ENCODE assay signal across 13 cellular contexts in genomic region chr2:241081643-241082337, GRCh38. TPM values are rescaled to one million over a fixed set of nuclear protein-coding genes. Genes with fewer than 3 reads are reported as not detected.
DNase-seq lines count a peak whose midpoint lies in the region; ATAC-seq and TF ChIP-seq lines count a peak whose summit lies in the region.
"Had no signal": no experiment of that assay in that cellular context is flagged by ENCODE, and none has a peak within 500 bp of the region (broad histone marks: within the 10 kb centered on the region; RNA-seq: fewer than 3 reads in every experiment).

No MANE protein-coding gene starts in this region.

- DNase-seq in activated T-cell treated with anti-CD3 and anti-CD28 coated beads, Interleukin-2, amount 50 U/mL, for 24 hours, result no peak
- no peak for DNase-seq in activated T-cell treated with anti-CD3 and anti-CD28 coated beads for 4 hours
- peak; percentile 15 to 17 for DNase-seq in activated T-cell treated with anti-CD3 and anti-CD28 coated beads, Interleukin-2, amount 50 U/mL, for 48 hours
- DNase-seq in left lobe of liver (ENCODE audit: low spot score), result no peak
- no peak for DNase-seq in stimulated activated effector memory CD8-positive, alpha-beta T cell treated with anti-CD3 and anti-CD28 coated beads, Interleukin-12 subunit alpha, Interleukin-12 subunit beta, amount 100 ng/mL, for 72 hours (ENCODE audit: low spot score in 2 of 2)
- DNase-seq in H9, result no peak
- DNase-seq: activated CD4-positive, alpha-beta T cell treated with anti-CD3 and anti-CD28 coated beads, Interleukin-2, amount 50 U/mL, for 48 hours; activated effector memory CD4-positive, alpha-beta T cell treated with Interleukin-2 at 50 U/mL for 16 hours; DND-41; NCI-H82; spleen had no signal

- no peak overlapping the region for H2BK5ac ChIP-seq in H9 (ENCODE audit: insufficient read length, low read length)

- H4K8ac ChIP-seq in H9 (replicated peaks; ENCODE audit: insufficient read length, low read depth, low read length), result no peak overlapping the region

- H2AK5ac ChIP-seq in H9 (ENCODE audit: insufficient read length, low read length), result no peak overlapping the region

- H2BK12ac ChIP-seq in H9 (ENCODE audit: insufficient read length, low read depth, low read length), result no peak overlapping the region

- H3K23ac ChIP-seq in H9 (ENCODE audit: insufficient read length, low read depth, low read length), result no peak overlapping the region

- TF ChIP-seq CTCF in H9 (conservative IDR thresholded peaks at IDR 0.05), result no peak

- no peaks in the 10 kb centered on the region for H3K79me2 ChIP-seq in H9 (ENCODE audit: insufficient read depth, low read length)

- WGBS in H9 (ENCODE audit: extremely low coverage, insufficient read length, low lambda C conversion rate), result no CpG with 5 or more reads among the region's 28 CpGs

- H2BK15ac ChIP-seq in H9 (ENCODE audit: low read depth, low read length), result no peak overlapping the region

- no peak overlapping the region for H3K9ac ChIP-seq in H9 (ENCODE audit: extremely low read depth, insufficient read length, low read length)

- no peak overlapping the region for H3K4me2 ChIP-seq in H9 (ENCODE audit: insufficient read depth, insufficient read length, low read length)

- H3K4ac ChIP-seq in H9 (ENCODE audit: low read depth, low read length), result no peak overlapping the region

- no peak overlapping the region for H3T11ph ChIP-seq in H9 (ENCODE audit: low read length)

- peak overlapping the region; percentile 56 for H3K27ac Mint-ChIP-seq in activated T-cell treated with anti-CD3 and anti-CD28 coated beads, Interleukin-2, amount 50 U/mL, for 24 hours
- peak overlapping the region; percentile 77 for H3K27ac Mint-ChIP-seq in stimulated activated effector memory CD8-positive, alpha-beta T cell treated with anti-CD3 and anti-CD28 coated beads, Interleukin-12 subunit alpha, Interleukin-12 subunit beta, amount 100 ng/mL, for 72 hours
- H3K27ac Mint-ChIP-seq in H9, result peak overlapping the region in 1 of 3 experiments; percentile 95; a peak in 1 of 7 replicates

- no peaks in the 10 kb centered on the region for H3K27me3 ChIP-seq in H9 (ENCODE audit: insufficient read depth, low read length)
- H3K27me3 ChIP-seq: spleen had no signal

- H4K20me1 ChIP-seq in H9 (ENCODE audit: control insufficient read depth, insufficient read depth, insufficient read length), result no peaks in the 10 kb centered on the region

- H3K79me1 ChIP-seq in H9 (ENCODE audit: insufficient read depth, low read depth, low read length, poor library complexity, severe bottlenecking), result no peaks in the 10 kb centered on the region

- no peak overlapping the region; the same call in 1 of the 2 replicates for H3K14ac ChIP-seq in H9 (ENCODE audit: insufficient read depth, low read length)

- H3K4me1 Mint-ChIP-seq in activated T-cell treated with anti-CD3 and anti-CD28 coated beads, Interleukin-2, amount 50 U/mL, for 24 hours (ENCODE audit: low read depth), result peaks cover 8% of the 10 kb centered on the region
- peaks cover 20% of the 10 kb centered on the region for H3K4me1 Mint-ChIP-seq in stimulated activated effector memory CD8-positive, alpha-beta T cell treated with anti-CD3 and anti-CD28 coated beads, Interleukin-12 subunit alpha, Interleukin-12 subunit beta, amount 100 ng/mL, for 72 hours
- H3K4me1 Mint-ChIP-seq in H9, result no peaks in the 10 kb centered on the region

- no peaks in the 10 kb centered on the region for H3K23me2 ChIP-seq in H9 (ENCODE audit: insufficient read length, low read depth, low read length, poor library complexity, severe bottlenecking)

- no peaks in the 10 kb centered on the region for H3K9me3 ChIP-seq in H9 (ENCODE audit: control insufficient read depth, low read depth, low read length)
- H3K9me3 ChIP-seq: spleen had no signal

- H4K91ac ChIP-seq in H9 (ENCODE audit: insufficient read length, low read depth, low read length), result no peak overlapping the region

- no peak overlapping the region for H3K4me3 Mint-ChIP-seq in activated T-cell treated with anti-CD3 and anti-CD28 coated beads, Interleukin-2, amount 50 U/mL, for 24 hours
- no peak overlapping the region for H3K4me3 Mint-ChIP-seq in stimulated activated effector memory CD8-positive, alpha-beta T cell treated with anti-CD3 and anti-CD28 coated beads, Interleukin-12 subunit alpha, Interleukin-12 subunit beta, amount 100 ng/mL, for 72 hours
- H3K4me3 Mint-ChIP-seq in H9, result no peak overlapping the region

- H3K36me3 Mint-ChIP-seq in activated T-cell treated with anti-CD3 and anti-CD28 coated beads, Interleukin-2, amount 50 U/mL, for 24 hours (ENCODE audit: low read depth), result peaks cover 43% of the 10 kb centered on the region
- H3K36me3 Mint-ChIP-seq in stimulated activated effector memory CD8-positive, alpha-beta T cell treated with anti-CD3 and anti-CD28 coated beads, Interleukin-12 subunit alpha, Interleukin-12 subunit beta, amount 100 ng/mL, for 72 hours, result peaks cover 30% of the 10 kb centered on the region
- peaks cover 4 to 16% (median 15%) of the 10 kb centered on the region in 3 experiments; a peak in 6 of 7 replicates for H3K36me3 Mint-ChIP-seq in H9 (ENCODE audit: insufficient read depth in 1 of 3, low read depth in 3 of 3)

- no peak overlapping the region for H2BK120ac ChIP-seq in H9 (ENCODE audit: low read depth, low read length, poor library complexity, severe bottlenecking)

- ATAC-seq in left lobe of liver (peak; percentile 5), HG02610 (IDR thresholded peaks at IDR 0.05; ENCODE audit: unreplicated experiment) (no peak), GM21723 (IDR thresholded peaks at IDR 0.05; ENCODE audit: unreplicated experiment) (no peak)
- ATAC-seq in stimulated activated effector memory CD8-positive, alpha-beta T cell treated with anti-CD3 and anti-CD28 coated beads, Interleukin-12 subunit alpha, Interleukin-12 subunit beta, amount 100 ng/mL, for 72 hours, result peak; percentile 33

- no peak overlapping the region for H2AFZ ChIP-seq in H9 (ENCODE audit: low read length)

- no peak overlapping the region for H4K5ac ChIP-seq in H9 (ENCODE audit: insufficient read length, low read depth, low read length)

- H3K27ac ChIP-seq in H9 (ENCODE audit: insufficient read length, low read depth, low read length), result no peak overlapping the region

- H3K27me3 Mint-ChIP-seq in activated T-cell treated with anti-CD3 and anti-CD28 coated beads, Interleukin-2, amount 50 U/mL, for 24 hours, result no peaks in the 10 kb centered on the region
- H3K27me3 Mint-ChIP-seq in H9 (ENCODE audit: low read depth), result no peaks in the 10 kb centered on the region

- no peaks in the 10 kb centered on the region for H3K4me1 ChIP-seq in H9 (ENCODE audit: insufficient read depth, low read length)

- no peak overlapping the region for H2BK20ac ChIP-seq in H9 (ENCODE audit: low read depth, low read length, poor library complexity, severe bottlenecking)

- peaks cover 7% of the 10 kb centered on the region for H3K9me3 Mint-ChIP-seq in activated T-cell treated with anti-CD3 and anti-CD28 coated beads, Interleukin-2, amount 50 U/mL, for 24 hours
- H3K9me3 Mint-ChIP-seq in stimulated activated effector memory CD8-positive, alpha-beta T cell treated with anti-CD3 and anti-CD28 coated beads, Interleukin-12 subunit alpha, Interleukin-12 subunit beta, amount 100 ng/mL, for 72 hours, result no peaks in the 10 kb centered on the region
- H3K9me3 Mint-ChIP-seq in H9, result no peaks in the 10 kb centered on the region

- H3K18ac ChIP-seq in H9 (ENCODE audit: insufficient read length, low read depth, low read length), result no peak overlapping the region

- no peak overlapping the region for H3K56ac ChIP-seq in H9 (ENCODE audit: insufficient read length, low read depth, low read length)

RNA-seq across cellular contexts. Expression of gene MTERF4, which starts 20.3 kb away (rescaled TPM):
- total RNA-seq in left lobe of liver (15.4 TPM), H9 (2021) (35.0 and 36.6 TPM in 2 replicates)

Comparison
In these comparisons a context has a peak if more than half of its experiments do, and no peak if none do; other contexts are left out.
1. DNase-seq: peak in activated T-cell treated with anti-CD3 and anti-CD28 coated beads, Interleukin-2, amount 50 U/mL, for 48 hours (2 of 2); none in activated T-cell treated with anti-CD3 and anti-CD28 coated beads, Interleukin-2, amount 50 U/mL, for 24 hours (single experiment), activated T-cell treated with anti-CD3 and anti-CD28 coated beads for 4 hours (single experiment), left lobe of liver (single experiment), stimulated activated effector memory CD8-positive, alpha-beta T cell treated with anti-CD3 and anti-CD28 coated beads, Interleukin-12 subunit alpha, Interleukin-12 subunit beta, amount 100 ng/mL, for 72 hours (0 of 2) and H9 (single experiment).
2. ATAC-seq: peak in left lobe of liver (single experiment) and stimulated activated effector memory CD8-positive, alpha-beta T cell treated with anti-CD3 and anti-CD28 coated beads, Interleukin-12 subunit alpha, Interleukin-12 subunit beta, amount 100 ng/mL, for 72 hours (single experiment); none in HG02610 (single experiment) and GM21723 (single experiment).